In genomic region chr5:156815988-156816599, GRCh38 we compare ENCODE assay signal across 9 cellular contexts. TPM values are rescaled to one million over a fixed set of nuclear protein-coding genes. Genes with fewer than 3 reads are reported as not detected.
DNase-seq lines count a peak whose midpoint lies in the region; ATAC-seq and TF ChIP-seq lines count a peak whose summit lies in the region.
"Had no signal": no experiment of that assay in that cellular context is flagged by ENCODE, and none has a peak within 500 bp of the region (broad histone marks: within the 10 kb centered on the region; RNA-seq: fewer than 3 reads in every experiment).

No MANE protein-coding gene starts in this region.

- H3K4me1 ChIP-seq in Panc1 (ENCODE audit: control insufficient read depth, insufficient read depth, low read length): no peaks in the 10 kb centered on the region
- no peaks in the 10 kb centered on the region for H3K4me1 ChIP-seq in esophagus muscularis mucosa
- no peaks in the 10 kb centered on the region for H3K4me1 ChIP-seq in sigmoid colon

- H3K9me3 ChIP-seq in Panc1 (ENCODE audit: control insufficient read depth, insufficient read depth, low read depth, low read length) (no peaks in the 10 kb centered on the region), esophagus muscularis mucosa (no peaks in the 10 kb centered on the region), sigmoid colon (no peaks in the 10 kb centered on the region)

- BruUV-seq in Panc1 (replicated peaks; lab: Mats Ljungman, UMichigan): no TSS peak

- TF ChIP-seq EP300 in esophagus muscularis mucosa (IDR thresholded peaks at IDR 0.05): no peak
- no peak for TF ChIP-seq EP300 in sigmoid colon (IDR thresholded peaks at IDR 0.05)

- H3K36me3 ChIP-seq in Panc1 (ENCODE audit: control insufficient read depth, insufficient read depth, low read length) (no peaks in the 10 kb centered on the region), esophagus muscularis mucosa (no peaks in the 10 kb centered on the region), sigmoid colon (no peaks in the 10 kb centered on the region)

- ATAC-seq in HG02798 (IDR thresholded peaks at IDR 0.05; ENCODE audit: poor library complexity, unreplicated experiment) (peak; percentile 77), Panc1 (no peak)

- TF ChIP-seq POLR2A in esophagus muscularis mucosa (IDR thresholded peaks at IDR 0.05; ENCODE audit: low read depth) (no peak), sigmoid colon (IDR thresholded peaks at IDR 0.05) (no peak)

- H3K27me3 ChIP-seq in Panc1 (ENCODE audit: control insufficient read depth, insufficient read depth, low read length) (no peaks in the 10 kb centered on the region), esophagus muscularis mucosa (no peaks in the 10 kb centered on the region), sigmoid colon (no peaks in the 10 kb centered on the region)

- intact Hi-C loops in Panc1 (cut with micrococcal nuclease; ENCODE audit: unreplicated experiment): loop anchor here (5.0 kb wide), 2 partner anchors 874 to 1679 kb away; no protein-coding TSS in a partner anchor
- intact Hi-C loops in esophagus muscularis mucosa (cut with DNase I): no loop called here
- intact Hi-C loops in sigmoid colon (cut with DNase I): no loop called here

- peak; percentile 77 for DNase-seq in AG20443 (ENCODE audit: low spot score)
- no peak for DNase-seq in Panc1 (ENCODE audit: low read depth, low spot score)
- no peak for DNase-seq in esophagus muscularis mucosa (ENCODE audit: extremely low spot score)
- DNase-seq in sigmoid colon: no peak
- DNase-seq in NK-92 treated with Interleukin-12 subunit alpha and Interleukin-12 subunit beta, amount 100 ng/mL, for 24 hours (lab: John Stamatoyannopoulos, UW): no peak
- DNase-seq in GF-D8 (lab: John Stamatoyannopoulos, UW): no peak

- POLR2A ChIA-PET in Panc1 (lab: Charles Lee): no interaction called here

- 78% methylated on average over 6 of the region's 6 CpGs for WGBS in esophagus muscularis mucosa
- 42 to 71% methylated on average over 6 of the region's 6 CpGs for WGBS in sigmoid colon, 2 donors

- peak; percentile 40 for TF ChIP-seq CTCF in GM12874 (IDR thresholded peaks at IDR 0.05; ENCODE audit: insufficient read depth, low read depth, low read length)
- TF ChIP-seq CTCF in Panc1 (IDR thresholded peaks at IDR 0.05): peak; percentile 66
- peak; percentile 44 to 56 (median 50) for TF ChIP-seq CTCF in esophagus muscularis mucosa (IDR thresholded peaks at IDR 0.05)
- TF ChIP-seq CTCF in sigmoid colon (IDR thresholded peaks at IDR 0.05): peak in 3 of 4 experiments; percentile 20 to 26 (median 25)

- CTCF ChIA-PET in Panc1 (lab: Charles Lee): no interaction called here

- in situ Hi-C loops in Panc1 (cut with HindIII; ENCODE audit: low pct_unique_long_range_greater_than_20kb, low sequenced_read_pairs): no loop called here

- no peak overlapping the region for H3K4me3 ChIP-seq in Panc1 (ENCODE audit: low read depth in 2 of 2, low read length in 2 of 2)
- no peak overlapping the region for H3K4me3 ChIP-seq in esophagus muscularis mucosa
- no peak overlapping the region for H3K4me3 ChIP-seq in sigmoid colon

- no peak overlapping the region for H3K27ac ChIP-seq in Panc1 (ENCODE audit: low read length)
- H3K27ac ChIP-seq in esophagus muscularis mucosa (replicated peaks in 1 of 4): no peak overlapping the region
- no peak overlapping the region for H3K27ac ChIP-seq in sigmoid colon

RNA-seq across cellular contexts. Expression of gene PPP1R2B, which starts 34.0 kb away (rescaled TPM):
- total RNA-seq in Panc1 (2021; ENCODE audit: unreplicated experiment): 0.10 TPM
- not detected for polyA plus RNA-seq in Panc1 (2012; ENCODE audit: insufficient read length)
- total RNA-seq in esophagus muscularis mucosa: not detected
- total RNA-seq in sigmoid colon: not detected
- polyA plus RNA-seq in sigmoid colon: under 1 TPM in 1 of 3 donors, not detected in 2; 0.03 TPM
- total RNA-seq: temporal lobe had no signal
